Comparison of ENCODE assay signal across 24 cellular contexts in genomic region chr7:156842317-156842716, GRCh38.
"Had no signal": no experiment of that assay in that cellular context is flagged by ENCODE, and none has a peak within 500 bp of the region (broad histone marks: within the 10 kb centered on the region; RNA-seq: fewer than 3 reads in every experiment).

No MANE protein-coding gene starts in this region.

- H3K9me3 ChIP-seq: MG63 had no signal

- H3K9me3 Mint-ChIP-seq: activated CD4-positive, alpha-beta memory T cell treated with anti-CD3 and anti-CD28 coated beads for 36 hours; activated CD4-positive, alpha-beta T cell treated with anti-CD3 and anti-CD28 coated beads, Interleukin-2, amount 10 ng/mL, durations not matched to agents 7 days and 5 days; activated naive CD4-positive, alpha-beta T cell treated with anti-CD3 and anti-CD28 coated beads for 36 hours; activated T-cell treated with anti-CD3 and anti-CD28 coated beads, Interleukin-2, amount 50 U/mL, for 4 hours had no signal

- H3K27me3 ChIP-seq: MG63 had no signal

- H3K27ac ChIP-seq: VCaP had no signal

- H3K27me3 Mint-ChIP-seq: activated CD4-positive, alpha-beta memory T cell treated with anti-CD3 and anti-CD28 coated beads for 36 hours; activated CD4-positive, alpha-beta T cell treated with anti-CD3 and anti-CD28 coated beads, Interleukin-2, amount 10 ng/mL, durations not matched to agents 7 days and 5 days; activated naive CD8-positive, alpha-beta T cell had no signal

- H3K4me3 Mint-ChIP-seq: activated CD4-positive, alpha-beta memory T cell treated with anti-CD3 and anti-CD28 coated beads for 36 hours; activated CD4-positive, alpha-beta T cell treated with anti-CD3 and anti-CD28 coated beads, Interleukin-2, amount 10 ng/mL, durations not matched to agents 7 days and 5 days; activated naive CD4-positive, alpha-beta T cell treated with anti-CD3 and anti-CD28 coated beads for 36 hours; activated naive CD8-positive, alpha-beta T cell; activated T-cell treated with anti-CD3 and anti-CD28 coated beads, Interleukin-2, amount 50 U/mL, for 4 hours had no signal

- DNase-seq: activated CD4-positive, alpha-beta memory T cell treated with anti-CD3 and anti-CD28 coated beads for 36 hours; activated CD4-positive, alpha-beta T cell treated with anti-CD3 and anti-CD28 coated beads, Interleukin-2, amount 10 ng/mL, durations not matched to agents 7 days and 5 days; activated CD4-positive, CD25-positive, alpha-beta regulatory T cell; activated CD8-positive, alpha-beta memory T cell treated with anti-CD3 and anti-CD28 coated beads for 24 hours; activated gamma-delta T cell; activated naive CD4-positive, alpha-beta T cell treated with anti-CD3 and anti-CD28 coated beads for 36 hours; activated T-cell treated with anti-CD3 and anti-CD28 coated beads, Interleukin-2, amount 50 U/mL, for 4 hours; anterior cingulate cortex; caudate nucleus; MG63; MV-4-11; NCI-H1092 treated with DMSO at 0.1 percent for 48 hours; NCI-H1417 treated with DMSO at 0.1 percent for 48 hours; NCI-H1694; NCI-H2029 treated with DMSO at 0.1 percent for 48 hours; NCI-H345; NCI-H510A; NCI-H526 treated with DMSO at 0.1 percent for 48 hours; NCI-H82; PC-3; SHP77 treated with DMSO at 0.1 percent for 48 hours; T-helper 1 cell had no signal

- H3K27ac Mint-ChIP-seq: activated CD4-positive, alpha-beta memory T cell treated with anti-CD3 and anti-CD28 coated beads for 36 hours; activated CD4-positive, alpha-beta T cell treated with anti-CD3 and anti-CD28 coated beads, Interleukin-2, amount 10 ng/mL, durations not matched to agents 7 days and 5 days; activated naive CD4-positive, alpha-beta T cell treated with anti-CD3 and anti-CD28 coated beads for 36 hours; activated naive CD8-positive, alpha-beta T cell had no signal

- ATAC-seq: activated T-cell treated with anti-CD3 and anti-CD28 coated beads, Interleukin-2, amount 50 U/mL, for 4 hours; PC-3 had no signal

- H3K36me3 ChIP-seq: MG63 had no signal

- H3K4me3 ChIP-seq: MG63 had no signal
